Comparison of ENCODE assay signal across 8 cellular contexts in the genomic region with DNA sequence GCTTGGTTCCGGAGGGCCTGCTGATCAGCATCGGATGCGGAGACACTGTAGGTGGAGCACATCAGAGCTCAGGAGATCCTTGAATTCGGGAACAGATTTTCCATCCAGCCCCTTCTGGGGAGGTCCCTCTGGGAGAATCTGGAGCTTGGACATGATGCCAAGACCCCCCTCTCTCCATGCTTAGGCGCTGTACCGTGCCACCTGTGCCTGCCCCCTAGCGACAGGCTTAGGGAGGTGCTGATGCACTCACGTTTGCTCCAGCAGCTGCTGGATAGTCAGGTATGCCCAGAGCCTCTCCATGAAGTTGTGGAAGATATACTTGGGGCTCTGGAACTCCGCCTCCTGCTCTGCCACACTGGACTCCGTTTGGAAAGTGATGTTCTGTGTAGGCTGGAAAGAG. TPM values are rescaled to one million over a fixed set of nuclear protein-coding genes. Genes with fewer than 3 reads are reported as not detected.
A peak's percentile ranks its signal among the peaks of the same experiment; 100 is the strongest.
DNase-seq lines count a peak whose midpoint lies in the region; ATAC-seq and TF ChIP-seq lines count a peak whose summit lies in the region.
"Had no signal": no experiment of that assay in that cellular context is flagged by ENCODE, and none has a peak within 500 bp of the region (broad histone marks: within the 10 kb centered on the region; RNA-seq: fewer than 3 reads in every experiment).

No MANE protein-coding gene starts in this region.

- peak in 1 of 2 donors; percentile 16 for ATAC-seq in lower lobe of right lung
- ATAC-seq: naive thymus-derived CD4-positive, alpha-beta T cell had no signal

- no peaks in the 10 kb centered on the region for H3K4me1 ChIP-seq in adipocyte (ENCODE audit: control insufficient read depth, insufficient read depth, low read length)
- no peaks in the 10 kb centered on the region for H3K4me1 ChIP-seq in lower lobe of right lung
- H3K4me1 ChIP-seq in stomach: no peaks in the 10 kb centered on the region

- H3K27me3 ChIP-seq in adipocyte (replicated peaks; ENCODE audit: control insufficient read depth, insufficient read depth, low read length) (peaks cover 15% of the 10 kb centered on the region), lower lobe of right lung (ENCODE audit: low read depth) (no peaks in the 10 kb centered on the region), stomach (no peaks in the 10 kb centered on the region)

- no peak for TF ChIP-seq EP300 in stomach (IDR thresholded peaks at IDR 0.05)

- H3K27ac ChIP-seq in lower lobe of right lung (no peak overlapping the region), stomach (no peak overlapping the region)

- H3K9ac ChIP-seq in adipocyte (ENCODE audit: low read length): no peak overlapping the region

- no peak overlapping the region for H3K27ac Mint-ChIP-seq in activated T-helper 1 cell treated with anti-CD3 and anti-CD28 coated beads, Interleukin-12 subunit alpha, Interleukin-12 subunit beta, Interleukin-2, Interleukin-4 antibody, amounts not matched to agents 30 ng/mL and 10 ng/mL and 1 ng/mL, durations not matched to agents 14 hours and 24 hours and 36 hours

- peak; percentile 44 for TF ChIP-seq CTCF in lower lobe of right lung (IDR thresholded peaks at IDR 0.05)
- TF ChIP-seq CTCF in stomach (IDR thresholded peaks at IDR 0.05): peak in 3 of 7 experiments; percentile 9 to 39 (median 23)

- H3K27me3 Mint-ChIP-seq in activated T-helper 1 cell treated with anti-CD3 and anti-CD28 coated beads, Interleukin-12 subunit alpha, Interleukin-12 subunit beta, Interleukin-2, Interleukin-4 antibody, amounts not matched to agents 30 ng/mL and 10 ng/mL and 1 ng/mL, durations not matched to agents 14 hours and 24 hours and 36 hours (ENCODE audit: insufficient read depth): no peaks in the 10 kb centered on the region
- H3K27me3 Mint-ChIP-seq: naive thymus-derived CD4-positive, alpha-beta T cell had no signal

- intact Hi-C loops in lower lobe of right lung (cut with DNase I) (no loop called here), stomach (cut with DNase I; ENCODE audit: low total_unique reads) (no loop called here)
- intact Hi-C loops in activated T-helper 1 cell treated with anti-CD3 and anti-CD28 coated beads, Interleukin-12 subunit alpha, Interleukin-12 subunit beta, Interleukin-2, Interleukin-4 antibody, amounts not matched to agents 30 ng/mL and 10 ng/mL and 1 ng/mL, durations not matched to agents 14 hours and 24 hours and 36 hours (cut with micrococcal nuclease): loop anchor here (5.0 kb wide), 1 partner anchor 78 kb away; no protein-coding TSS in a partner anchor

- H3K36me3 ChIP-seq in adipocyte (ENCODE audit: control insufficient read depth, insufficient read depth, low read length, severe bottlenecking) (no peaks in the 10 kb centered on the region), lower lobe of right lung (peaks cover 20% of the 10 kb centered on the region), stomach (peaks cover 3 to 34% (median 23%) of the 10 kb centered on the region in 4 donors)

- no peak overlapping the region for H3K4me3 ChIP-seq in adipocyte (ENCODE audit: low read length)
- no peak overlapping the region for H3K4me3 ChIP-seq in lower lobe of right lung
- H3K4me3 ChIP-seq in stomach: no peak overlapping the region

- no peaks in the 10 kb centered on the region for H3K9me3 Mint-ChIP-seq in activated T-helper 1 cell treated with anti-CD3 and anti-CD28 coated beads, Interleukin-12 subunit alpha, Interleukin-12 subunit beta, Interleukin-2, Interleukin-4 antibody, amounts not matched to agents 30 ng/mL and 10 ng/mL and 1 ng/mL, durations not matched to agents 14 hours and 24 hours and 36 hours
- H3K9me3 Mint-ChIP-seq: naive thymus-derived CD4-positive, alpha-beta T cell had no signal

- H3K4me1 Mint-ChIP-seq in activated T-helper 1 cell treated with anti-CD3 and anti-CD28 coated beads, Interleukin-12 subunit alpha, Interleukin-12 subunit beta, Interleukin-2, Interleukin-4 antibody, amounts not matched to agents 30 ng/mL and 10 ng/mL and 1 ng/mL, durations not matched to agents 14 hours and 24 hours and 36 hours (ENCODE audit: low read depth): no peaks in the 10 kb centered on the region
- H3K4me1 Mint-ChIP-seq: naive thymus-derived CD4-positive, alpha-beta T cell had no signal

- TF ChIP-seq POLR2A in stomach (IDR thresholded peaks at IDR 0.05): no peak

- 56 to 60% (median 58%) methylated on average over 10 of the region's 10 CpGs for WGBS in stomach, 5 donors

- DNase-seq in EL (peak; percentile 22), HPDE6-E6E7 (ENCODE audit: extremely low spot score) (peak; percentile 4), adipocyte (ENCODE audit: low read depth) (peak; percentile 40), lower lobe of right lung (no peak), stomach (no peak), NCI-H1105 (lab: John Stamatoyannopoulos, UW) (no peak)
- no peak for DNase-seq in activated T-helper 1 cell treated with anti-CD3 and anti-CD28 coated beads, Interleukin-12 subunit alpha, Interleukin-12 subunit beta, Interleukin-2, Interleukin-4 antibody, amounts not matched to agents 30 ng/mL and 10 ng/mL and 1 ng/mL, durations not matched to agents 14 hours and 24 hours and 36 hours (ENCODE audit: low spot score)

- no peaks in the 10 kb centered on the region for H3K9me3 ChIP-seq in adipocyte (ENCODE audit: control insufficient read depth, low read length)
- no peaks in the 10 kb centered on the region for H3K9me3 ChIP-seq in lower lobe of right lung
- H3K9me3 ChIP-seq in stomach: no peaks in the 10 kb centered on the region

- H3K36me3 Mint-ChIP-seq in activated T-helper 1 cell treated with anti-CD3 and anti-CD28 coated beads, Interleukin-12 subunit alpha, Interleukin-12 subunit beta, Interleukin-2, Interleukin-4 antibody, amounts not matched to agents 30 ng/mL and 10 ng/mL and 1 ng/mL, durations not matched to agents 14 hours and 24 hours and 36 hours (ENCODE audit: low read depth): no peaks in the 10 kb centered on the region

- no peak overlapping the region for H3K4me3 Mint-ChIP-seq in activated T-helper 1 cell treated with anti-CD3 and anti-CD28 coated beads, Interleukin-12 subunit alpha, Interleukin-12 subunit beta, Interleukin-2, Interleukin-4 antibody, amounts not matched to agents 30 ng/mL and 10 ng/mL and 1 ng/mL, durations not matched to agents 14 hours and 24 hours and 36 hours
- H3K4me3 Mint-ChIP-seq: naive thymus-derived CD4-positive, alpha-beta T cell had no signal

RNA-seq across cellular contexts. Expression of a gene that starts 9.7 kb away (rescaled TPM):
- 23.7 TPM for total RNA-seq in lower lobe of right lung
- 100 to 1,000 TPM in 1 of 5 donors, 10 to 100 TPM in 2, 1 to 10 TPM in 2; 1.7 to 300 (median 20.9) TPM for total RNA-seq in stomach
- 10 to 100 TPM in 2 of 3 donors, 1 to 10 TPM in 1; 7.1 to 41.7 (median 16.2) TPM for polyA plus RNA-seq in stomach
- total RNA-seq in activated T-helper 1 cell treated with anti-CD3 and anti-CD28 coated beads, Interleukin-12 subunit alpha, Interleukin-12 subunit beta, Interleukin-2, Interleukin-4 antibody, amounts not matched to agents 30 ng/mL and 10 ng/mL and 1 ng/mL, durations not matched to agents 14 hours and 24 hours and 36 hours: 3.1 and 4.8 TPM in 2 replicates

RNA-seq across cellular contexts. Expression of a gene that starts 14.1 kb away (rescaled TPM):
- total RNA-seq in lower lobe of right lung (7.3 TPM), stomach (10 to 100 TPM in 1 of 5 donors, 1 to 10 TPM in 2, not detected in 2; 1.8 to 24.1 (median 4.5) TPM)
- 10 to 100 TPM; 12.9 to 45.5 (median 17.9) TPM for polyA plus RNA-seq in stomach
- 1.7 TPM in 1 of 2 replicates, not detected in the other for total RNA-seq in activated T-helper 1 cell treated with anti-CD3 and anti-CD28 coated beads, Interleukin-12 subunit alpha, Interleukin-12 subunit beta, Interleukin-2, Interleukin-4 antibody, amounts not matched to agents 30 ng/mL and 10 ng/mL and 1 ng/mL, durations not matched to agents 14 hours and 24 hours and 36 hours
- polyA plus RNA-seq: naive thymus-derived CD4-positive, alpha-beta T cell had no signal

RNA-seq across cellular contexts. Expression of a gene that starts 26.1 kb away (rescaled TPM):
- 4.5 TPM for total RNA-seq in lower lobe of right lung
- total RNA-seq in stomach: 100 to 1,000 TPM in 1 of 5 donors, 1 to 10 TPM in 3, not detected in 1; 1.1 to 210 (median 6.4) TPM
- polyA plus RNA-seq in stomach: 10 to 100 TPM in 1 of 3 donors, under 1 TPM in 1, not detected in 1; 0.19 to 14.4 TPM
- 0.42 TPM in 1 of 2 replicates, not detected in the other for total RNA-seq in activated T-helper 1 cell treated with anti-CD3 and anti-CD28 coated beads, Interleukin-12 subunit alpha, Interleukin-12 subunit beta, Interleukin-2, Interleukin-4 antibody, amounts not matched to agents 30 ng/mL and 10 ng/mL and 1 ng/mL, durations not matched to agents 14 hours and 24 hours and 36 hours
- total RNA-seq: naive thymus-derived CD4-positive, alpha-beta T cell had no signal
- polyA plus RNA-seq: naive thymus-derived CD4-positive, alpha-beta T cell had no signal

RNA-seq across cellular contexts. Expression of a gene that starts 43.3 kb away (rescaled TPM):
- total RNA-seq in lower lobe of right lung (not detected), stomach (not detected)
- polyA plus RNA-seq in stomach: 1 to 10 TPM in 1 of 3 donors, not detected in 2; 1.9 TPM
- not detected in 2 replicates for total RNA-seq in activated T-helper 1 cell treated with anti-CD3 and anti-CD28 coated beads, Interleukin-12 subunit alpha, Interleukin-12 subunit beta, Interleukin-2, Interleukin-4 antibody, amounts not matched to agents 30 ng/mL and 10 ng/mL and 1 ng/mL, durations not matched to agents 14 hours and 24 hours and 36 hours
- total RNA-seq: naive thymus-derived CD4-positive, alpha-beta T cell had no signal
- polyA plus RNA-seq: naive thymus-derived CD4-positive, alpha-beta T cell had no signal

RNA-seq across cellular contexts. Expression of a gene that starts 50.0 kb away (rescaled TPM):
- total RNA-seq in lower lobe of right lung (25.1 TPM), stomach (10 to 100 TPM in 4 of 5 donors, 1 to 10 TPM in 1; 7.1 to 30.7 (median 24.2) TPM)
- 1 to 10 TPM; 4.3 to 8.2 (median 6.3) TPM for polyA plus RNA-seq in stomach
- total RNA-seq in activated T-helper 1 cell treated with anti-CD3 and anti-CD28 coated beads, Interleukin-12 subunit alpha, Interleukin-12 subunit beta, Interleukin-2, Interleukin-4 antibody, amounts not matched to agents 30 ng/mL and 10 ng/mL and 1 ng/mL, durations not matched to agents 14 hours and 24 hours and 36 hours: 27.8 and 32.9 TPM in 2 replicates

Comparison
In these comparisons a context has a peak if more than half of its experiments do, and no peak if none do; other contexts are left out.
1. DNase-seq: peak in EL (single experiment), HPDE6-E6E7 (single experiment) and adipocyte (single experiment); none in lower lobe of right lung (single experiment), stomach (single experiment), NCI-H1105 (single experiment) and activated T-helper 1 cell treated with anti-CD3 and anti-CD28 coated beads, Interleukin-12 subunit alpha, Interleukin-12 subunit beta, Interleukin-2, Interleukin-4 antibody, amounts not matched to agents 30 ng/mL and 10 ng/mL and 1 ng/mL, durations not matched to agents 14 hours and 24 hours and 36 hours (single experiment).